ENCODE assay signal across 17 cellular contexts in the genomic region with DNA sequence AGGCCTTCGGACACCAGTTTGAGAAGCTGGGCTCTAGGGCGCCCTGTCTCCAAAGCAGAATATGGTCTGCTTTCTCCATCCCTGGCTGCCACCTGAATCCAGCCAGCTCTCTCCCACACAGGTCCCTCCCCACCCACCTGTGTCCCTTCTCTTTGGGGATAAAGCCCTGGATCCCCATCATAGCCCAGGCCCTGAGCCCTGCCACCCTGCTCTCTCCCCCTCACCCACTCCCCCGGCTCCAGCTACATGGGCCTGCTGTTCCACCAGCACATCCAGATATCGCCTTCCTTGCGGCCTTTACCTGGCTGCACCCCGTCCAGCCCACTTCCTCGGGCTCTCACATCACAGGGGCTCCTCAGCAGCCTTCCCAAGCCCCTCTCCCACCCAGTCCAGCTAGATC. TPM values are rescaled to one million over a fixed set of nuclear protein-coding genes. Genes with fewer than 3 reads are reported as not detected.
A peak's percentile ranks its signal among the peaks of the same experiment; 100 is the strongest.
DNase-seq lines count a peak whose midpoint lies in the region; ATAC-seq and TF ChIP-seq lines count a peak whose summit lies in the region.
"Had no signal": no experiment of that assay in that cellular context is flagged by ENCODE, and none has a peak within 500 bp of the region (broad histone marks: within the 10 kb centered on the region; RNA-seq: fewer than 3 reads in every experiment).

No MANE protein-coding gene starts in this region.

- H3K27me3 Mint-ChIP-seq in neural progenitor cell (ENCODE audit: insufficient read depth, low read depth) = peaks cover 11% of the 10 kb centered on the region

- no peak overlapping the region for H2AFZ ChIP-seq in neural progenitor cell (replicated peaks)

- H3K9ac ChIP-seq in BLaER1 treated with 17β-estradiol and CSF1 and Interleukin-3, amounts not matched to agents 10 nM and 100 nM = peak overlapping the region; percentile 5 to 96 (median 71); a peak in 16 of 22 replicates
- no peak overlapping the region for H3K9ac ChIP-seq in neural progenitor cell

- POLR2A ChIA-PET in HEK293 (lab: Yijun Ruan, JAX) = interaction anchor here (0.9 to 1.7 kb wide), 3 partner anchors 9 to 126 kb away, joined by 3 to 6 read pairs (median 4); no protein-coding TSS in a partner anchor

- H3K4me3 Mint-ChIP-seq in neural progenitor cell = no peak overlapping the region

- H3K4me1 Mint-ChIP-seq in neural progenitor cell = peaks cover 39% of the 10 kb centered on the region

- H3K9me3 ChIP-seq in BLaER1 treated with 17β-estradiol and CSF1 and Interleukin-3, amounts not matched to agents 10 nM and 100 nM (replicated peaks in 1 of 11) = no peaks in the 10 kb centered on the region
- no peaks in the 10 kb centered on the region for H3K9me3 ChIP-seq in HEK293 (ENCODE audit: control insufficient read depth, insufficient read depth, low read depth, low read length)
- no peaks in the 10 kb centered on the region for H3K9me3 ChIP-seq in neural progenitor cell (ENCODE audit: low read depth)
- H3K9me3 ChIP-seq: stomach had no signal

- H3K27me3 ChIP-seq in BLaER1 treated with 17β-estradiol and CSF1 and Interleukin-3, amounts not matched to agents 10 nM and 100 nM = no peaks in the 10 kb centered on the region
- H3K27me3 ChIP-seq in neural progenitor cell = no peaks in the 10 kb centered on the region
- H3K27me3 ChIP-seq: stomach had no signal

- peaks cover 77 to 98% (median 97%) of the 10 kb centered on the region in 10 experiments for H3K4me1 ChIP-seq in BLaER1 treated with 17β-estradiol and CSF1 and Interleukin-3, amounts not matched to agents 10 nM and 100 nM
- H3K4me1 ChIP-seq in HEK293 (ENCODE audit: control insufficient read depth, insufficient read depth, low read length) = peaks cover 61% of the 10 kb centered on the region
- peaks cover 8% of the 10 kb centered on the region for H3K4me1 ChIP-seq in neural progenitor cell

- DNase-seq in neural progenitor cell (ENCODE audit: low spot score) = no peak
- DNase-seq in activated gamma-delta T cell (lab: John Stamatoyannopoulos, UW) = no peak
- no peak for DNase-seq in superior temporal gyrus (ENCODE audit: extremely low spot score)
- DNase-seq: activated CD4-positive, CD25-positive, alpha-beta regulatory T cell; DND-41; NCI-H187; NCI-H524; stomach had no signal

- H3K27ac Mint-ChIP-seq in neural progenitor cell = peak overlapping the region; percentile 33

- H3F3A ChIP-seq in neural progenitor cell (ENCODE audit: low read depth) = no peaks in the 10 kb centered on the region

- peaks cover 4 to 33% (median 13%) of the 10 kb centered on the region in 11 experiments; a peak in 14 of 22 replicates for H3K36me3 ChIP-seq in BLaER1 treated with 17β-estradiol and CSF1 and Interleukin-3, amounts not matched to agents 10 nM and 100 nM
- H3K36me3 ChIP-seq in HEK293 (ENCODE audit: control insufficient read depth in 2 of 2, insufficient read depth in 1 of 2, low read length in 2 of 2) = peaks cover 14 to 27% of the 10 kb centered on the region in 2 experiments
- H3K36me3 ChIP-seq in neural progenitor cell = no peaks in the 10 kb centered on the region

- peaks cover 97% of the 10 kb centered on the region for H3K79me2 ChIP-seq in neural progenitor cell (ENCODE audit: low read depth)

- H3K4me3 ChIP-seq in BLaER1 treated with 17β-estradiol and CSF1 and Interleukin-3, amounts not matched to agents 10 nM and 100 nM = no peak overlapping the region
- H3K4me3 ChIP-seq in HEK293 (ENCODE audit: low read depth, low read length) (no peak overlapping the region), neural progenitor cell (no peak overlapping the region)
- H3K4me3 ChIP-seq: stomach had no signal

- H3K27ac ChIP-seq in BLaER1 treated with 17β-estradiol and CSF1 and Interleukin-3, amounts not matched to agents 10 nM and 100 nM = peak overlapping the region in 7 of 11 experiments; percentile 27 to 93 (median 78); a peak in 9 of 22 replicates
- H3K27ac ChIP-seq in HEK293 (ENCODE audit: extremely low read depth, low read depth, low read length) (peak overlapping the region; percentile 34; the same call in 1 of the 2 replicates), cingulate gyrus (ENCODE audit: low read depth, low read length) (peak overlapping the region; percentile 23), neural progenitor cell (no peak overlapping the region)
- H3K27ac ChIP-seq: stomach had no signal

- CTCF ChIA-PET in HEK293 (lab: Yijun Ruan, JAX) = interaction anchor here (0.5 to 1.0 kb wide), 5 partner anchors 20 to 105 kb away, joined by 3 to 6 read pairs (median 3); no protein-coding TSS in a partner anchor

- no peaks in the 10 kb centered on the region for H3K9me3 Mint-ChIP-seq in neural progenitor cell

- TF ChIP-seq CTCF in HEK293 (tag by site-specific recombination; IDR thresholded peaks at IDR 0.05) (no peak), neural progenitor cell (IDR thresholded peaks at IDR 0.05) (no peak)

- H3K36me3 Mint-ChIP-seq in neural progenitor cell = peaks cover 4% of the 10 kb centered on the region

- peaks cover 90 to 99% (median 98%) of the 10 kb centered on the region in 11 experiments for H4K20me1 ChIP-seq in BLaER1 treated with 17β-estradiol and CSF1 and Interleukin-3, amounts not matched to agents 10 nM and 100 nM
- H4K20me1 ChIP-seq in neural progenitor cell (ENCODE audit: low read depth) = peaks cover 74% of the 10 kb centered on the region

- ATAC-seq in HG03039 (IDR thresholded peaks at IDR 0.05; ENCODE audit: unreplicated experiment) = no peak
- ATAC-seq in HG02763 (IDR thresholded peaks at IDR 0.05; ENCODE audit: unreplicated experiment) = no peak
- ATAC-seq: HCT116 had no signal

- H3K4me2 ChIP-seq in BLaER1 treated with 17β-estradiol and CSF1 and Interleukin-3, amounts not matched to agents 10 nM and 100 nM = peak overlapping the region; percentile 83 to 99 (median 93); a peak in 19 of 22 replicates
- H3K4me2 ChIP-seq in neural progenitor cell = no peak overlapping the region

TF ChIP-seq in HEK293, 187 proteins besides CTCF, POLR2A, EP300 and RAD21:
- TF ChIP-seq SCRT1 (tag by site-specific recombination; IDR thresholded peaks at IDR 0.05; ENCODE audit: borderline replicate concordance) = peak; percentile 31; the same call in 1 of the 2 replicates
- 0 out of 2 replicates have a peak, but pooled peaks have one; percentile 9 for TF ChIP-seq ZNF600 (tag by site-specific recombination; IDR thresholded peaks at IDR 0.05)
- no peak for TF ChIP-seq REPIN1 (tag by site-specific recombination; IDR thresholded peaks at IDR 0.05; ENCODE audit: low read depth)
- TF ChIP-seq EGR2 (tag by site-specific recombination; IDR thresholded peaks at IDR 0.05; ENCODE audit: low read depth) = peak; percentile 72
- TF ChIP-seq ZNF350 (tag by site-specific recombination; IDR thresholded peaks at IDR 0.05) = no peak
- TF ChIP-seq SCRT2 (tag by site-specific recombination; IDR thresholded peaks at IDR 0.05) = peak; percentile 68
- TF ChIP-seq ZBTB20 (tag by site-specific recombination; IDR thresholded peaks at IDR 0.05) = peak; percentile 9; the same call in 1 of the 2 replicates
- peak; percentile 81 for TF ChIP-seq ZFHX2 (tag by site-specific recombination; conservative IDR thresholded peaks at IDR 0.05)
- peak; percentile 32; the same call in 1 of the 2 replicates for TF ChIP-seq ZNF341 (tag by site-specific recombination; IDR thresholded peaks at IDR 0.05; ENCODE audit: low read depth)
- TF ChIP-seq KLF10 (tag by site-specific recombination; IDR thresholded peaks at IDR 0.05) = no peak
- no peak for TF ChIP-seq ZNF211 (tag by site-specific recombination; IDR thresholded peaks at IDR 0.05; ENCODE audit: low read depth)

RNA-seq across cellular contexts. Expression of gene AKT2, which starts 7.8 kb away (rescaled TPM):
- 85.1 and 139 TPM in 2 replicates for total RNA-seq in neural progenitor cell (ENCODE audit: low replicate concordance)

RNA-seq across cellular contexts. Expression of gene CCNP, which starts 50.9 kb away (rescaled TPM):
- 1.7 TPM in 1 of 2 replicates, not detected in the other for total RNA-seq in neural progenitor cell (ENCODE audit: low replicate concordance)
- total RNA-seq: stomach had no signal

RNA-seq across cellular contexts. Expression of gene TTC9B, which starts 59.2 kb away (rescaled TPM):
- total RNA-seq in neural progenitor cell (ENCODE audit: low replicate concordance) = not detected in 2 replicates
- total RNA-seq: aorta, fibroblast of lung, liver had no signal
